Comparison of ENCODE assay signal across 1 cellular context in the genomic region with DNA sequence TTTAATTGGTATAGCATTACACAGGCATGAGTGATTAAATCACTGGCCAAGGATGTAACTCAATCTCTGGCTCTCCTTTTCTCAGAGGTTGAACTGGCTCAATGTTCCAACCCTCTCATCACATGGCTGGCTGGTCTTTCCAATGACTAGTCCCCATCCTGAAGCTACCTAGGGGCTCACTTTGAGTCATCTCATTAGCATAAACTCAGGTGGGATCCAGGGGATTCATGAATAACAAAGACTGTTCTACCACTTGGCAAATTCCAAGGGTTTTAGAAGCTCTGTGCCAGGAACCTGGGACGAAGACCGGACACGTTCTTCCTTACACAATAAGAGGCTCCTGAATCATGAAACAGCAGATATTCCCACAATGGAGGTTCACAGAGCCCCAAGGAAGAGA.
TF ChIP-seq lines count a peak whose summit lies in the region.

No MANE protein-coding gene starts in this region.

TF ChIP-seq in GM23338, 12 proteins besides CTCF, POLR2A, EP300 and RAD21 (continued from another document):
- TF ChIP-seq, protein P1, sequence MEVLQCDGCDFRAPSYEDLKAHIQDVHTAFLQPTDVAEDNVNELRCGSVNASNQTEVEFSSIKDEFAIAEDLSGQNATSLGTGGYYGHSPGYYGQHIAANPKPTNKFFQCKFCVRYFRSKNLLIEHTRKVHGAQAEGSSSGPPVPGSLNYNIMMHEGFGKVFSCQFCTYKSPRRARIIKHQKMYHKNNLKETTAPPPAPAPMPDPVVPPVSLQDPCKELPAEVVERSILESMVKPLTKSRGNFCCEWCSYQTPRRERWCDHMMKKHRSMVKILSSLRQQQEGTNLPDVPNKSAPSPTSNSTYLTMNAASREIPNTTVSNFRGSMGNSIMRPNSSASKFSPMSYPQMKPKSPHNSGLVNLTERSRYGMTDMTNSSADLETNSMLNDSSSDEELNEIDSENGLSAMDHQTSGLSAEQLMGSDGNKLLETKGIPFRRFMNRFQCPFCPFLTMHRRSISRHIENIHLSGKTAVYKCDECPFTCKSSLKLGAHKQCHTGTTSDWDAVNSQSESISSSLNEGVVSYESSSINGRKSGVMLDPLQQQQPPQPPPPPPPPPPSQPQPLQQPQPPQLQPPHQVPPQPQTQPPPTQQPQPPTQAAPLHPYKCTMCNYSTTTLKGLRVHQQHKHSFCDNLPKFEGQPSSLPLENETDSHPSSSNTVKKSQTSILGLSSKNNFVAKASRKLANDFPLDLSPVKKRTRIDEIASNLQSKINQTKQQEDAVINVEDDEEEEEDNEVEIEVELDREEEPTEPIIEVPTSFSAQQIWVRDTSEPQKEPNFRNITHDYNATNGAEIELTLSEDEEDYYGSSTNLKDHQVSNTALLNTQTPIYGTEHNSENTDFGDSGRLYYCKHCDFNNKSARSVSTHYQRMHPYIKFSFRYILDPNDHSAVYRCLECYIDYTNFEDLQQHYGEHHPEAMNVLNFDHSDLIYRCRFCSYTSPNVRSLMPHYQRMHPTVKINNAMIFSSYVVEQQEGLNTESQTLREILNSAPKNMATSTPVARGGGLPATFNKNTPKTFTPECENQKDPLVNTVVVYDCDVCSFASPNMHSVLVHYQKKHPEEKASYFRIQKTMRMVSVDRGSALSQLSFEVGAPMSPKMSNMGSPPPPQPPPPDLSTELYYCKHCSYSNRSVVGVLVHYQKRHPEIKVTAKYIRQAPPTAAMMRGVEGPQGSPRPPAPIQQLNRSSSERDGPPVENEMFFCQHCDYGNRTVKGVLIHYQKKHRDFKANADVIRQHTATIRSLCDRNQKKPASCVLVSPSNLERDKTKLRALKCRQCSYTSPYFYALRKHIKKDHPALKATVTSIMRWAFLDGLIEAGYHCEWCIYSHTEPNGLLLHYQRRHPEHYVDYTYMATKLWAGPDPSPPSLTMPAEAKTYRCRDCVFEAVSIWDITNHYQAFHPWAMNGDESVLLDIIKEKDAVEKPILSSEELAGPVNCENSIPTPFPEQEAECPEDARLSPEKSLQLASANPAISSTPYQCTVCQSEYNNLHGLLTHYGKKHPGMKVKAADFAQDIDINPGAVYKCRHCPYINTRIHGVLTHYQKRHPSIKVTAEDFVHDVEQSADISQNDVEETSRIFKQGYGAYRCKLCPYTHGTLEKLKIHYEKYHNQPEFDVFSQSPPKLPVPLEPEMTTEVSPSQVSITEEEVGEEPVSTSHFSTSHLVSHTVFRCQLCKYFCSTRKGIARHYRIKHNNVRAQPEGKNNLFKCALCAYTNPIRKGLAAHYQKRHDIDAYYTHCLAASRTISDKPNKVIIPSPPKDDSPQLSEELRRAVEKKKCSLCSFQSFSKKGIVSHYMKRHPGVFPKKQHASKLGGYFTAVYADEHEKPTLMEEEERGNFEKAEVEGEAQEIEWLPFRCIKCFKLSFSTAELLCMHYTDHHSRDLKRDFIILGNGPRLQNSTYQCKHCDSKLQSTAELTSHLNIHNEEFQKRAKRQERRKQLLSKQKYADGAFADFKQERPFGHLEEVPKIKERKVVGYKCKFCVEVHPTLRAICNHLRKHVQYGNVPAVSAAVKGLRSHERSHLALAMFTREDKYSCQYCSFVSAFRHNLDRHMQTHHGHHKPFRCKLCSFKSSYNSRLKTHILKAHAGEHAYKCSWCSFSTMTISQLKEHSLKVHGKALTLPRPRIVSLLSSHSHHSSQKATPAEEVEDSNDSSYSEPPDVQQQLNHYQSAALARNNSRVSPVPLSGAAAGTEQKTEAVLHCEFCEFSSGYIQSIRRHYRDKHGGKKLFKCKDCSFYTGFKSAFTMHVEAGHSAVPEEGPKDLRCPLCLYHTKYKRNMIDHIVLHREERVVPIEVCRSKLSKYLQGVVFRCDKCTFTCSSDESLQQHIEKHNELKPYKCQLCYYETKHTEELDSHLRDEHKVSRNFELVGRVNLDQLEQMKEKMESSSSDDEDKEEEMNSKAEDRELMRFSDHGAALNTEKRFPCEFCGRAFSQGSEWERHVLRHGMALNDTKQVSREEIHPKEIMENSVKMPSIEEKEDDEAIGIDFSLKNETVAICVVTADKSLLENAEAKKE (CRISPR knock-in tag; IDR thresholded peaks at IDR 0.05), result no peak
- TF ChIP-seq, protein P2, sequence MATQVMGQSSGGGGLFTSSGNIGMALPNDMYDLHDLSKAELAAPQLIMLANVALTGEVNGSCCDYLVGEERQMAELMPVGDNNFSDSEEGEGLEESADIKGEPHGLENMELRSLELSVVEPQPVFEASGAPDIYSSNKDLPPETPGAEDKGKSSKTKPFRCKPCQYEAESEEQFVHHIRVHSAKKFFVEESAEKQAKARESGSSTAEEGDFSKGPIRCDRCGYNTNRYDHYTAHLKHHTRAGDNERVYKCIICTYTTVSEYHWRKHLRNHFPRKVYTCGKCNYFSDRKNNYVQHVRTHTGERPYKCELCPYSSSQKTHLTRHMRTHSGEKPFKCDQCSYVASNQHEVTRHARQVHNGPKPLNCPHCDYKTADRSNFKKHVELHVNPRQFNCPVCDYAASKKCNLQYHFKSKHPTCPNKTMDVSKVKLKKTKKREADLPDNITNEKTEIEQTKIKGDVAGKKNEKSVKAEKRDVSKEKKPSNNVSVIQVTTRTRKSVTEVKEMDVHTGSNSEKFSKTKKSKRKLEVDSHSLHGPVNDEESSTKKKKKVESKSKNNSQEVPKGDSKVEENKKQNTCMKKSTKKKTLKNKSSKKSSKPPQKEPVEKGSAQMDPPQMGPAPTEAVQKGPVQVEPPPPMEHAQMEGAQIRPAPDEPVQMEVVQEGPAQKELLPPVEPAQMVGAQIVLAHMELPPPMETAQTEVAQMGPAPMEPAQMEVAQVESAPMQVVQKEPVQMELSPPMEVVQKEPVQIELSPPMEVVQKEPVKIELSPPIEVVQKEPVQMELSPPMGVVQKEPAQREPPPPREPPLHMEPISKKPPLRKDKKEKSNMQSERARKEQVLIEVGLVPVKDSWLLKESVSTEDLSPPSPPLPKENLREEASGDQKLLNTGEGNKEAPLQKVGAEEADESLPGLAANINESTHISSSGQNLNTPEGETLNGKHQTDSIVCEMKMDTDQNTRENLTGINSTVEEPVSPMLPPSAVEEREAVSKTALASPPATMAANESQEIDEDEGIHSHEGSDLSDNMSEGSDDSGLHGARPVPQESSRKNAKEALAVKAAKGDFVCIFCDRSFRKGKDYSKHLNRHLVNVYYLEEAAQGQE (IDR thresholded peaks at IDR 0.05; ENCODE audit: unreplicated experiment), result no peak
- no peak for TF ChIP-seq NANOG (IDR thresholded peaks at IDR 0.05; ENCODE audit: borderline replicate concordance)
- TF ChIP-seq POLR2AphosphoS5 (IDR thresholded peaks at IDR 0.05; ENCODE audit: low read depth), result no peak
- no peak for TF ChIP-seq EZH2 (IDR thresholded peaks at IDR 0.05; ENCODE audit: low read depth, unreplicated experiment)
